21 cellular contexts compared by ENCODE assay signal in the genomic region with DNA sequence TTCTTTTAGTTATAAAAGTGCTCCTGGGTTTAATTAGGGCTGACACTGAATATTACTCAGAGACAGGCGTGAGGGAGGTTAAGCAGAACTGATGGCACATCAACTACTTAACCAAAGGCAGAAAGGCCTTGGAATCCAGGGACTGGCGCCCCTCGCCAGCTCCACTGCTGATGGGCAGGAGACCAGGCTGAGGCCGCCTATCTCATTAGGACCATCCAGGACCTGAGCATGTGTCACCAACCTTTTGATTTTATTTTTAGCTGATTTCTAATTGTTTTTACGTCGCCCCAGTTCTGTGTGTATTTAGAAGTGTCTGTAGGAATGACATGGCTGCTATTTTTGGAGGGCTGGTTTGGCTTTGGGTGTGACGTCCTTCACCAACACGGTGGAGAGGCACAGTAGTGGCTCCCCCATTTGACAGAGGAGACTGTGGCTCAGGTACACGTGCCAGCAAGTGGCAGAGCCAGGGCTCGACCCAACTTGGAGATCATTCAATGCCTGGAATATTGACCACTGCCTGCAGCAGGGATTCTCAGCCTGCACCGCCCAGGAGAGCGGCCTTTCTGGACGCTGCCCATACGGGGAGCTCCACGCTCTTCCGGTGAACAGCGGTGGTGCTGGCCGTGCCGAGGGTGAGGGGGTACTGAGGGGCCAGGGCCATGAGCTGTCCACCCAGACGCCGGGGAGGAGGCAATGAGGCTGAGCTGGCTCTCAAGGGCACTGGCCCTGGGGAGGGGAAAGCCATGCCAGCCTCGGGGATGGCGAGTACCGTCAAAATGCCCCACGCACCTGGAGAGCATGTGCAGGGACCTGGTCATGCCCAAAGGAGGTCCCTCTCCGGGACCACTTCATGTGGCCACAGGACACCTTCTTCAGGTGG.
"Had no signal": no experiment of that assay in that cellular context is flagged by ENCODE, and none has a peak within 500 bp of the region (broad histone marks: within the 10 kb centered on the region; RNA-seq: fewer than 3 reads in every experiment).

No MANE protein-coding gene starts in this region.

- H3K27me3 ChIP-seq: left lung, pancreas, right lobe of liver had no signal

- H3K4me3 ChIP-seq: left lung, pancreas, right lobe of liver, smooth muscle cell had no signal

- DNase-seq: activated CD4-positive, alpha-beta T cell treated with anti-CD3 and anti-CD28 coated beads for 1 hour; activated CD4-positive, alpha-beta T cell treated with anti-CD3 and anti-CD28 coated beads, Interleukin-2, amount 50 U/mL, for 1 hour; activated CD8-positive, alpha-beta T cell treated with anti-CD3 and anti-CD28 coated beads, Interleukin-2, amount 10 ng/mL, durations not matched to agents 7 days and 5 days; activated T-cell treated with anti-CD3 and anti-CD28 coated beads, Interleukin-2, amount 50 U/mL, for 24 hours; amniotic stem cell; cerebellar nuclear complex; cortex of kidney; endodermal cell; left lung; midbrain; natural killer cell; pancreas; right lobe of liver; stimulated activated CD4-positive, alpha-beta T cell treated with anti-CD3 and anti-CD28 coated beads, Interleukin-15, amount 100 ng/mL, for 24 hours; stimulated activated naive B cell treated with anti-CD40 and anti-IgM and Interleukin-4, amounts not matched to agents 10 μg/mL and 1 μg/mL and 100 μg/mL, for 72 hours; T-helper 1 cell; WERI-Rb-1 had no signal

- H3K36me3 ChIP-seq: left lung, neutrophil, pancreas, right lobe of liver, WERI-Rb-1 had no signal

- H3K36me3 Mint-ChIP-seq: activated naive CD4-positive, alpha-beta T cell treated with anti-CD3 and anti-CD28 coated beads, Interleukin-2, amount 50 U/mL, for 72 hours; natural killer cell; stimulated activated naive B cell treated with anti-CD40 and anti-IgM and Interleukin-4, amounts not matched to agents 10 μg/mL and 1 μg/mL and 100 μg/mL, for 72 hours had no signal

- H3K27ac ChIP-seq: left lung, neutrophil, pancreas, right lobe of liver, WERI-Rb-1 had no signal

- H3K4me3 Mint-ChIP-seq: activated CD8-positive, alpha-beta T cell treated with anti-CD3 and anti-CD28 coated beads, Interleukin-2, amount 10 ng/mL, durations not matched to agents 7 days and 5 days; activated T-cell treated with anti-CD3 and anti-CD28 coated beads, Interleukin-2, amount 50 U/mL, for 24 hours; activated T-helper 17 cell treated with anti-CD3 and anti-CD28 coated beads, Interleukin-2, amount 50 U/mL, for 72 hours; endodermal cell; natural killer cell; stimulated activated naive B cell treated with anti-CD40 and anti-IgM and Interleukin-4, amounts not matched to agents 10 μg/mL and 1 μg/mL and 100 μg/mL, for 72 hours had no signal

- H3K4me1 Mint-ChIP-seq: activated T-helper 17 cell treated with anti-CD3 and anti-CD28 coated beads, Interleukin-2, amount 50 U/mL, for 72 hours; endodermal cell; natural killer cell; stimulated activated naive B cell treated with anti-CD40 and anti-IgM and Interleukin-4, amounts not matched to agents 10 μg/mL and 1 μg/mL and 100 μg/mL, for 72 hours had no signal

- ATAC-seq: activated CD8-positive, alpha-beta T cell treated with anti-CD3 and anti-CD28 coated beads, Interleukin-2, amount 10 ng/mL, durations not matched to agents 7 days and 5 days; activated naive CD4-positive, alpha-beta T cell treated with anti-CD3 and anti-CD28 coated beads, Interleukin-2, amount 50 U/mL, for 72 hours; activated T-helper 17 cell treated with anti-CD3 and anti-CD28 coated beads, Interleukin-2, amount 50 U/mL, for 72 hours; left lung; pancreas; right lobe of liver; stimulated activated naive B cell treated with anti-CD40 and anti-IgM and Interleukin-4, amounts not matched to agents 10 μg/mL and 1 μg/mL and 100 μg/mL, for 72 hours had no signal

- H3K27ac Mint-ChIP-seq: activated CD8-positive, alpha-beta T cell treated with anti-CD3 and anti-CD28 coated beads, Interleukin-2, amount 10 ng/mL, durations not matched to agents 7 days and 5 days; activated naive CD4-positive, alpha-beta T cell treated with anti-CD3 and anti-CD28 coated beads, Interleukin-2, amount 50 U/mL, for 72 hours; activated T-cell treated with anti-CD3 and anti-CD28 coated beads, Interleukin-2, amount 50 U/mL, for 24 hours; activated T-helper 17 cell treated with anti-CD3 and anti-CD28 coated beads, Interleukin-2, amount 50 U/mL, for 72 hours; endodermal cell; natural killer cell; stimulated activated naive B cell treated with anti-CD40 and anti-IgM and Interleukin-4, amounts not matched to agents 10 μg/mL and 1 μg/mL and 100 μg/mL, for 72 hours had no signal

- H3K9me3 Mint-ChIP-seq: activated naive CD4-positive, alpha-beta T cell treated with anti-CD3 and anti-CD28 coated beads, Interleukin-2, amount 50 U/mL, for 72 hours; activated T-cell treated with anti-CD3 and anti-CD28 coated beads, Interleukin-2, amount 50 U/mL, for 24 hours; activated T-helper 17 cell treated with anti-CD3 and anti-CD28 coated beads, Interleukin-2, amount 50 U/mL, for 72 hours; endodermal cell; natural killer cell; stimulated activated naive B cell treated with anti-CD40 and anti-IgM and Interleukin-4, amounts not matched to agents 10 μg/mL and 1 μg/mL and 100 μg/mL, for 72 hours had no signal

- H3K27me3 Mint-ChIP-seq: stimulated activated naive B cell treated with anti-CD40 and anti-IgM and Interleukin-4, amounts not matched to agents 10 μg/mL and 1 μg/mL and 100 μg/mL, for 72 hours had no signal

- H3K9me3 ChIP-seq: left lung, neutrophil, pancreas, right lobe of liver had no signal

- H3K4me1 ChIP-seq: left lung, pancreas, right lobe of liver had no signal
